8 cellular contexts compared by ENCODE assay signal in genomic region chr1:203326830-203327683, GRCh38. TPM values are rescaled to one million over a fixed set of nuclear protein-coding genes. Genes with fewer than 3 reads are reported as not detected.
DNase-seq lines count a peak whose midpoint lies in the region; ATAC-seq, FAIRE-seq and TF ChIP-seq lines count a peak whose summit lies in the region.

No MANE protein-coding gene starts in this region.

- H3K9ac ChIP-seq in BLaER1 (peak overlapping the region; percentile 93), HepG2 (ENCODE audit: insufficient read depth, low read depth, low read length) (peak overlapping the region; percentile 35; the same call in 1 of the 2 replicates)

- H3K4me3 Mint-ChIP-seq in dendritic cell treated with granulocyte-macrophage colony-stimulating factor and Interleukin-4, amounts not matched to agents 40 ng/mL and 50 ng/mL, for 4 days = peak overlapping the region; percentile 71

- no peak for TF ChIP-seq CTCF in HepG2 (CRISPR knock-in tag; IDR thresholded peaks at IDR 0.05)

- TF ChIP-seq EP300 in HepG2 (IDR thresholded peaks at IDR 0.05; ENCODE audit: low read depth in 2 of 2, low read length in 2 of 2) = peak in 1 of 2 experiments; percentile 79; a peak in 2 of 4 replicates
- TF ChIP-seq EP300 in HepG2 (CRISPR knock-in tag; IDR thresholded peaks at IDR 0.05; ENCODE audit: borderline replicate concordance) = no peak

- no peak for TF ChIP-seq POLR2A in HepG2 (IDR thresholded peaks at IDR 0.05; ENCODE audit: insufficient read depth in 1 of 2, low read depth in 2 of 2, low read length in 2 of 2)

- 4% methylated on average over 32 of the region's 49 CpGs for WGBS in HepG2 (ENCODE audit: low lambda C conversion rate)

- peak overlapping the region; percentile 61 for H3K4me3 ChIP-seq in BLaER1
- peak overlapping the region; percentile 55 to 68 (median 56); a peak in 5 of 6 replicates for H3K4me3 ChIP-seq in HepG2 (replicated peaks in 1 of 3; ENCODE audit: insufficient read depth in 1 of 3, low read depth in 2 of 3, low read length in 3 of 3)

- no peaks in the 10 kb centered on the region for H3K79me2 ChIP-seq in HepG2 (ENCODE audit: insufficient read depth, low read length)

- POLR2A ChIA-PET in HepG2 (lab: Yijun Ruan, JAX) = interaction anchor here (5.2 kb wide), 1 partner anchor 21 kb away, joined by 31 read pairs; the partner anchor contains the start of gene BTG2

- H3K9me3 Mint-ChIP-seq in dendritic cell treated with granulocyte-macrophage colony-stimulating factor and Interleukin-4, amounts not matched to agents 40 ng/mL and 50 ng/mL, for 4 days = no peaks in the 10 kb centered on the region

- no peaks in the 10 kb centered on the region for H3K27me3 ChIP-seq in BLaER1
- H3K27me3 ChIP-seq in HepG2 (ENCODE audit: control insufficient read depth in 1 of 2, insufficient read depth in 2 of 2, low read length in 2 of 2) = peaks cover 5 to 18% of the 10 kb centered on the region in 2 experiments; a peak in 1 of 5 replicates

- ATAC-seq in GM19351 (IDR thresholded peaks at IDR 0.05; ENCODE audit: unreplicated experiment) (peak; percentile 70), HG03520 (IDR thresholded peaks at IDR 0.05; ENCODE audit: unreplicated experiment) (peak; percentile 58), HepG2 (peak; percentile 97)

- BruUV-seq in HepG2 (replicated peaks; lab: Mats Ljungman, UMichigan) = no TSS peak

- H4K20me1 ChIP-seq in BLaER1 (no peaks in the 10 kb centered on the region), HepG2 (ENCODE audit: insufficient read depth, low read length) (no peaks in the 10 kb centered on the region; the same call in 1 of the 2 replicates)

- H3K4me1 Mint-ChIP-seq in dendritic cell treated with granulocyte-macrophage colony-stimulating factor and Interleukin-4, amounts not matched to agents 40 ng/mL and 50 ng/mL, for 4 days (ENCODE audit: low read depth) = peaks cover 81% of the 10 kb centered on the region

- H3K9me3 ChIP-seq in BLaER1 (no peaks in the 10 kb centered on the region), HepG2 (ENCODE audit: low read length) (no peaks in the 10 kb centered on the region)

- TF ChIP-seq RAD21 in HepG2 (CRISPR knock-in tag; IDR thresholded peaks at IDR 0.05) = no peak

- peak overlapping the region; percentile 46 for H2AFZ ChIP-seq in HepG2 (ENCODE audit: low read length)

- peaks cover 67% of the 10 kb centered on the region for H3K4me1 ChIP-seq in BLaER1
- H3K4me1 ChIP-seq in HepG2 (ENCODE audit: insufficient read depth, low read length) = peaks cover 45% of the 10 kb centered on the region

- peak overlapping the region; percentile 99 for H3K27ac ChIP-seq in BLaER1
- H3K27ac ChIP-seq in HepG2 (ENCODE audit: extremely low read length, insufficient read depth, low read length) = no peak overlapping the region

- CTCF ChIA-PET in HepG2 (lab: Yijun Ruan, JAX; ENCODE audit: low intra/inter-chr PET ratio, low total read pairs) = interaction anchor here (2.7 kb wide), 1 partner anchor 54 kb away, joined by 13 read pairs; no protein-coding TSS in a partner anchor

- intact Hi-C loops in dendritic cell treated with granulocyte-macrophage colony-stimulating factor and Interleukin-4, amounts not matched to agents 40 ng/mL and 50 ng/mL, for 4 days (cut with micrococcal nuclease) = loop anchor here (1.0 kb wide), 1 partner anchor 40 kb away; no protein-coding TSS in a partner anchor
- intact Hi-C loops in HepG2 (cut with micrococcal nuclease; ENCODE audit: unreplicated experiment) = loop anchor here (1.0 kb wide), 1 partner anchor 54 kb away; no protein-coding TSS in a partner anchor

- H3K27me3 Mint-ChIP-seq in dendritic cell treated with granulocyte-macrophage colony-stimulating factor and Interleukin-4, amounts not matched to agents 40 ng/mL and 50 ng/mL, for 4 days = no peaks in the 10 kb centered on the region

- H3K4me2 ChIP-seq in BLaER1 = peak overlapping the region; percentile 97
- peak overlapping the region; percentile 93 for H3K4me2 ChIP-seq in HepG2 (ENCODE audit: low read depth, low read length)

- FAIRE-seq in HepG2 (lab: Jason Lieb, UNC) = no peak

- DNase-seq in NCI-H526 treated with DMSO at 0.1 percent for 48 hours (lab: John Stamatoyannopoulos, UW) (peak; percentile 76), HepG2 (ENCODE audit: low spot score) (peak; percentile 75)
- DNase-seq in activated CD4-positive, alpha-beta T cell treated with anti-CD3 and anti-CD28 coated beads, Interleukin-2, amount 50 U/mL, for 1 hour = peak; percentile 94
- DNase-seq in stimulated activated CD4-positive, alpha-beta T cell treated with anti-CD3 and anti-CD28 coated beads, Interleukin-4, amount 100 ng/mL, for 1 hour = peak; percentile 95

- H3K36me3 ChIP-seq in BLaER1 (no peaks in the 10 kb centered on the region), HepG2 (replicated peaks in 1 of 2; ENCODE audit: control insufficient read depth in 1 of 2, insufficient read depth in 2 of 2, low read length in 2 of 2) (no peaks in the 10 kb centered on the region)

- no peaks in the 10 kb centered on the region for H3K36me3 Mint-ChIP-seq in dendritic cell treated with granulocyte-macrophage colony-stimulating factor and Interleukin-4, amounts not matched to agents 40 ng/mL and 50 ng/mL, for 4 days (ENCODE audit: low read depth)

- H3K27ac Mint-ChIP-seq in dendritic cell treated with granulocyte-macrophage colony-stimulating factor and Interleukin-4, amounts not matched to agents 40 ng/mL and 50 ng/mL, for 4 days = peak overlapping the region; percentile 95

- in situ Hi-C loops in HepG2 (cut with HindIII; ENCODE audit: extremely low pct_ligation_motif_present, low pct_unique_long_range_greater_than_20kb) = loop anchor here (5.0 kb wide), 1 partner anchor 55 kb away; no protein-coding TSS in a partner anchor

TF ChIP-seq in HepG2, 621 proteins besides CTCF, POLR2A, EP300 and RAD21 (continues in another document):
- TF ChIP-seq TP53 (CRISPR knock-in tag; conservative IDR thresholded peaks at IDR 0.05) (no peak), ZNF30 (CRISPR knock-in tag; IDR thresholded peaks at IDR 0.05) (no peak), POLR2AphosphoS5 (IDR thresholded peaks at IDR 0.05; ENCODE audit: low read depth, low read length) (peak; percentile 29; the same call in 1 of the 2 replicates)

RNA-seq across cellular contexts. Expression of gene BTG2, which starts 21.7 kb away (rescaled TPM):
- 18.3 and 18.7 TPM in 2 replicates for total RNA-seq in HepG2 (2016; rRNA removed; fragmentation: Illumina TruSeq; extraction: Trizol)
- 2.8 and 3.5 TPM in 2 replicates for total RNA-seq in HepG2 (2016; cell fraction: cytosol; rRNA removed; fragmentation: Illumina TruSeq; extraction: Trizol; ENCODE audit: low read depth)
- 15.4 and 19.8 TPM in 2 replicates for total RNA-seq in HepG2 (2016; cell fraction: insoluble cytoplasmic fraction; rRNA removed; fragmentation: Illumina TruSeq; extraction: Trizol)
- total RNA-seq in HepG2 (2016; cell fraction: membrane; rRNA removed; fragmentation: Illumina TruSeq; extraction: Trizol) = 11.7 and 12.9 TPM in 2 replicates
- total RNA-seq in HepG2 (2016; cell fraction: nucleus; rRNA removed; fragmentation: Illumina TruSeq; extraction: Trizol) = 11.8 and 13.3 TPM in 2 replicates
- 13.6 and 16.7 TPM in 2 replicates for polyA plus RNA-seq in HepG2 (2011; rRNA removed)
- 11.2 and 13.0 TPM in 2 replicates for polyA plus RNA-seq in HepG2 (2011; cell fraction: cytosol; rRNA removed)
- polyA plus RNA-seq in HepG2 (2011; cell fraction: nucleus; rRNA removed) = 8.6 and 10.6 TPM in 2 replicates
- polyA plus RNA-seq in HepG2 (2012) = 4.4 and 7.3 TPM in 2 replicates
- polyA plus RNA-seq in HepG2 (2016; cell fraction: cytosol; fragmentation: Illumina TruSeq; extraction: Trizol; ENCODE audit: low read depth) = 2.1 and 2.2 TPM in 2 replicates
- polyA plus RNA-seq in HepG2 (2016; cell fraction: insoluble cytoplasmic fraction; fragmentation: Illumina TruSeq; extraction: Trizol; ENCODE audit: low read depth) = 18.8 and 19.2 TPM in 2 replicates
- polyA plus RNA-seq in HepG2 (2016; cell fraction: membrane; fragmentation: Illumina TruSeq; extraction: Trizol; ENCODE audit: low read depth) = 6.5 and 7.0 TPM in 2 replicates
- 18.0 and 19.6 TPM in 2 replicates for polyA plus RNA-seq in HepG2 (2016; cell fraction: nucleus; fragmentation: Illumina TruSeq; extraction: Trizol; ENCODE audit: insufficient read depth, low read depth)
- polyA minus RNA-seq in HepG2 (2011; rRNA and poly(A)+ RNA removed; ENCODE audit: low replicate concordance) = 9.6 and 12.5 TPM in 2 replicates
- 8.5 and 9.2 TPM in 2 replicates for polyA minus RNA-seq in HepG2 (2011; cell fraction: cytosol; rRNA and poly(A)+ RNA removed)
- polyA minus RNA-seq in HepG2 (2011; cell fraction: nucleus; rRNA and poly(A)+ RNA removed) = 4.9 and 8.8 TPM in 2 replicates

RNA-seq across cellular contexts. Expression of gene FMOD, which starts 23.9 kb away (rescaled TPM):
- not detected in 2 replicates for total RNA-seq in HepG2 (2016; rRNA removed; fragmentation: Illumina TruSeq; extraction: Trizol)
- not detected in 2 replicates for total RNA-seq in HepG2 (2016; cell fraction: cytosol; rRNA removed; fragmentation: Illumina TruSeq; extraction: Trizol; ENCODE audit: low read depth)
- not detected in 2 replicates for total RNA-seq in HepG2 (2016; cell fraction: insoluble cytoplasmic fraction; rRNA removed; fragmentation: Illumina TruSeq; extraction: Trizol)
- total RNA-seq in HepG2 (2016; cell fraction: membrane; rRNA removed; fragmentation: Illumina TruSeq; extraction: Trizol) = not detected in 2 replicates
- not detected in 2 replicates for total RNA-seq in HepG2 (2016; cell fraction: nucleus; rRNA removed; fragmentation: Illumina TruSeq; extraction: Trizol)
- 0.04 and 0.08 TPM in 2 replicates for polyA plus RNA-seq in HepG2 (2011; rRNA removed)
- 0.08 TPM in 2 replicates for polyA plus RNA-seq in HepG2 (2011; cell fraction: cytosol; rRNA removed)
- not detected in 2 replicates for polyA plus RNA-seq in HepG2 (2011; cell fraction: nucleus; rRNA removed)
- polyA plus RNA-seq in HepG2 (2012) = not detected in 2 replicates
- not detected in 2 replicates for polyA plus RNA-seq in HepG2 (2016; cell fraction: cytosol; fragmentation: Illumina TruSeq; extraction: Trizol; ENCODE audit: low read depth)
- not detected in 2 replicates for polyA plus RNA-seq in HepG2 (2016; cell fraction: insoluble cytoplasmic fraction; fragmentation: Illumina TruSeq; extraction: Trizol; ENCODE audit: low read depth)
- polyA plus RNA-seq in HepG2 (2016; cell fraction: membrane; fragmentation: Illumina TruSeq; extraction: Trizol; ENCODE audit: low read depth) = not detected in 2 replicates
- not detected in 2 replicates for polyA plus RNA-seq in HepG2 (2016; cell fraction: nucleus; fragmentation: Illumina TruSeq; extraction: Trizol; ENCODE audit: insufficient read depth, low read depth)
- polyA minus RNA-seq in HepG2 (2011; rRNA and poly(A)+ RNA removed; ENCODE audit: low replicate concordance) = not detected in 2 replicates
- not detected in 2 replicates for polyA minus RNA-seq in HepG2 (2011; cell fraction: cytosol; rRNA and poly(A)+ RNA removed)
- not detected in 2 replicates for polyA minus RNA-seq in HepG2 (2011; cell fraction: nucleus; rRNA and poly(A)+ RNA removed)
